27 cellular contexts compared by ENCODE assay signal in genomic region chr19:35052599-35053190, GRCh38. TPM values are rescaled to one million over a fixed set of nuclear protein-coding genes. Genes with fewer than 3 reads are reported as not detected.
"Had no signal": no experiment of that assay in that cellular context is flagged by ENCODE, and none has a peak within 500 bp of the region (broad histone marks: within the 10 kb centered on the region; RNA-seq: fewer than 3 reads in every experiment).

No MANE protein-coding gene starts in this region.

- H3K27ac Mint-ChIP-seq: activated B cell treated with CpG ODN at 0.5 μM for 24 hours; activated CD4-positive, alpha-beta memory T cell treated with anti-CD3 and anti-CD28 coated beads for 36 hours; activated CD4-positive, alpha-beta T cell treated with anti-CD3 and anti-CD28 coated beads for 36 hours; activated CD8-positive, alpha-beta memory T cell treated with anti-CD3 and anti-CD28 coated beads, Interleukin-2, amount 10 ng/mL, durations not matched to agents 7 days and 5 days; activated naive CD4-positive, alpha-beta T cell treated with anti-CD3 and anti-CD28 coated beads, Interleukin-2, amount 10 ng/mL, durations not matched to agents 7 days and 5 days; naive B cell had no signal

- H3K9me3 ChIP-seq: tibial nerve had no signal

- H3K4me3 ChIP-seq: tibial nerve had no signal

- H3K36me3 ChIP-seq: tibial nerve had no signal

- H3K9me3 Mint-ChIP-seq: activated B cell treated with CpG ODN at 0.5 μM for 24 hours; activated CD4-positive, alpha-beta memory T cell treated with anti-CD3 and anti-CD28 coated beads for 36 hours; activated naive CD4-positive, alpha-beta T cell treated with anti-CD3 and anti-CD28 coated beads, Interleukin-2, amount 10 ng/mL, durations not matched to agents 7 days and 5 days; naive B cell had no signal

- H3K4me1 Mint-ChIP-seq: activated B cell treated with CpG ODN at 0.5 μM for 24 hours; activated CD4-positive, alpha-beta T cell treated with anti-CD3 and anti-CD28 coated beads for 36 hours; activated CD8-positive, alpha-beta memory T cell treated with anti-CD3 and anti-CD28 coated beads, Interleukin-2, amount 10 ng/mL, durations not matched to agents 7 days and 5 days; activated naive CD4-positive, alpha-beta T cell treated with anti-CD3 and anti-CD28 coated beads, Interleukin-2, amount 10 ng/mL, durations not matched to agents 7 days and 5 days had no signal

- H3K27ac ChIP-seq: tibial nerve had no signal

- ATAC-seq: activated CD4-positive, alpha-beta T cell treated with anti-CD3 and anti-CD28 coated beads for 36 hours; activated CD8-positive, alpha-beta memory T cell treated with anti-CD3 and anti-CD28 coated beads, Interleukin-2, amount 10 ng/mL, durations not matched to agents 7 days and 5 days; esophagus mucosa; left cardiac atrium; stimulated activated naive CD8-positive, alpha-beta T cell treated with anti-CD3 and anti-CD28 coated beads, Interleukin-15, Interleukin-2, amounts not matched to agents 100 U/mL and 50 U/mL, for 24 hours had no signal

- H3K27me3 ChIP-seq: tibial nerve had no signal

- H3K27me3 Mint-ChIP-seq: activated CD4-positive, alpha-beta memory T cell treated with anti-CD3 and anti-CD28 coated beads for 36 hours had no signal

- DNase-seq: activated B cell treated with CpG ODN at 0.5 μM for 24 hours; activated CD4-positive, alpha-beta memory T cell treated with anti-CD3 and anti-CD28 coated beads for 36 hours; activated CD4-positive, alpha-beta T cell treated with anti-CD3 and anti-CD28 coated beads for 36 hours; activated CD8-positive, alpha-beta memory T cell treated with anti-CD3 and anti-CD28 coated beads, Interleukin-2, amount 10 ng/mL, durations not matched to agents 7 days and 5 days; activated effector memory CD4-positive, alpha-beta T cell treated with anti-CD3 and anti-CD28 coated beads, Interleukin-2, amount 50 U/mL, for 16 hours; activated naive CD4-positive, alpha-beta T cell treated with anti-CD3 and anti-CD28 coated beads, Interleukin-2, amount 10 ng/mL, durations not matched to agents 7 days and 5 days; activated T-cell treated with anti-CD3 and anti-CD28 coated beads for 4 hours; aorta; dermis blood vessel endothelial cell; effector memory CD4-positive, alpha-beta T cell; foreskin melanocyte; islet precursor cell; left cardiac atrium; mesenchymal stem cell; naive B cell; occipital lobe; retina; stimulated activated CD4-positive, alpha-beta T cell treated with anti-CD3 and anti-CD28 coated beads, Interleukin-12 subunit alpha, Interleukin-12 subunit beta, amount 100 ng/mL, for 4 hours; stimulated activated CD4-positive, alpha-beta T cell treated with anti-CD3 and anti-CD28 coated beads, Interleukin-4, amount 100 ng/mL, for 4 hours; stimulated activated naive CD8-positive, alpha-beta T cell treated with anti-CD3 and anti-CD28 coated beads, Interleukin-15, Interleukin-2, amounts not matched to agents 100 U/mL and 50 U/mL, for 24 hours; T1000 had no signal

- H3K36me3 Mint-ChIP-seq: activated CD4-positive, alpha-beta memory T cell treated with anti-CD3 and anti-CD28 coated beads for 36 hours; activated CD8-positive, alpha-beta memory T cell treated with anti-CD3 and anti-CD28 coated beads, Interleukin-2, amount 10 ng/mL, durations not matched to agents 7 days and 5 days; activated naive CD4-positive, alpha-beta T cell treated with anti-CD3 and anti-CD28 coated beads, Interleukin-2, amount 10 ng/mL, durations not matched to agents 7 days and 5 days; brain; naive B cell had no signal

- H3K4me3 Mint-ChIP-seq: activated B cell treated with CpG ODN at 0.5 μM for 24 hours; activated CD4-positive, alpha-beta memory T cell treated with anti-CD3 and anti-CD28 coated beads for 36 hours; activated CD4-positive, alpha-beta T cell treated with anti-CD3 and anti-CD28 coated beads for 36 hours; activated CD8-positive, alpha-beta memory T cell treated with anti-CD3 and anti-CD28 coated beads, Interleukin-2, amount 10 ng/mL, durations not matched to agents 7 days and 5 days; activated naive CD4-positive, alpha-beta T cell treated with anti-CD3 and anti-CD28 coated beads, Interleukin-2, amount 10 ng/mL, durations not matched to agents 7 days and 5 days had no signal

RNA-seq across cellular contexts. Expression of gene HPN, which starts 11.2 kb away (rescaled TPM):
- total RNA-seq: activated B cell treated with CpG ODN at 0.5 μM for 24 hours; activated CD8-positive, alpha-beta memory T cell treated with anti-CD3 and anti-CD28 coated beads, Interleukin-2, amount 10 ng/mL, durations not matched to agents 7 days and 5 days; endothelial cell of umbilical vein; esophagus mucosa; occipital lobe; T-helper 1 cell treated with Interleukin-12 subunit alpha and Interleukin-12 subunit beta and Interleukin-4 antibody, amounts not matched to agents 30 ng/mL and 1 ng/mL, for 36 hours; urinary bladder had no signal
- polyA plus RNA-seq: aorta had no signal
